ENCODE assay signal across 10 cellular contexts in genomic region chr14:87952307-87953094, GRCh38. TPM values are rescaled to one million over a fixed set of nuclear protein-coding genes. Genes with fewer than 3 reads are reported as not detected.
DNase-seq lines count a peak whose midpoint lies in the region; ATAC-seq and TF ChIP-seq lines count a peak whose summit lies in the region.
"Had no signal": no experiment of that assay in that cellular context is flagged by ENCODE, and none has a peak within 500 bp of the region (broad histone marks: within the 10 kb centered on the region; RNA-seq: fewer than 3 reads in every experiment).

No MANE protein-coding gene starts in this region.

- peak overlapping the region; percentile 50 for H3K27ac Mint-ChIP-seq in activated naive CD4-positive, alpha-beta T cell treated with anti-CD3 and anti-CD28 coated beads for 36 hours
- peak overlapping the region; percentile 71 for H3K27ac Mint-ChIP-seq in stimulated activated naive B cell treated with anti-CD40 and anti-IgM and Interleukin-4, amounts not matched to agents 10 μg/mL and 1 μg/mL and 100 μg/mL, for 72 hours

- H3K9me3 ChIP-seq in prostate gland: no peaks in the 10 kb centered on the region

- TF ChIP-seq POLR2A in prostate gland (IDR thresholded peaks at IDR 0.05): no peak

- peaks cover 9% of the 10 kb centered on the region for H3K36me3 Mint-ChIP-seq in activated naive CD4-positive, alpha-beta T cell treated with anti-CD3 and anti-CD28 coated beads for 36 hours (ENCODE audit: low read depth)
- H3K36me3 Mint-ChIP-seq in stimulated activated naive B cell treated with anti-CD40 and anti-IgM and Interleukin-4, amounts not matched to agents 10 μg/mL and 1 μg/mL and 100 μg/mL, for 72 hours: peaks cover 12 to 18% of the 10 kb centered on the region in 2 donors

- H3K4me3 Mint-ChIP-seq in activated naive CD4-positive, alpha-beta T cell treated with anti-CD3 and anti-CD28 coated beads for 36 hours: no peak overlapping the region
- no peak overlapping the region for H3K4me3 Mint-ChIP-seq in stimulated activated naive B cell treated with anti-CD40 and anti-IgM and Interleukin-4, amounts not matched to agents 10 μg/mL and 1 μg/mL and 100 μg/mL, for 72 hours

- no peak for DNase-seq in activated naive CD4-positive, alpha-beta T cell treated with anti-CD3 and anti-CD28 coated beads for 36 hours
- DNase-seq in activated naive CD4-positive, alpha-beta T cell treated with Interleukin-2 at 50 U/mL for 16 hours: no peak
- DNase-seq in NAMALWA (ENCODE audit: low spot score) (peak; percentile 7), RWPE1 (ENCODE audit: low spot score) (no peak), prostate gland (ENCODE audit: low spot score) (no peak), foreskin fibroblast (no peak)
- no peak for DNase-seq in stimulated activated naive B cell treated with anti-CD40 and anti-IgM and Interleukin-4, amounts not matched to agents 10 μg/mL and 1 μg/mL and 100 μg/mL, for 72 hours
- DNase-seq: NK-92 treated with Interleukin-12 subunit alpha and Interleukin-12 subunit beta, amount 100 ng/mL, for 24 hours had no signal

- TF ChIP-seq CTCF in RWPE1 (conservative IDR thresholded peaks at IDR 0.05; ENCODE audit: low read depth) (no peak), prostate gland (IDR thresholded peaks at IDR 0.05) (no peak), foreskin fibroblast (IDR thresholded peaks at IDR 0.05; ENCODE audit: low read depth, low read length) (no peak)

- no peaks in the 10 kb centered on the region for H3K27me3 ChIP-seq in prostate gland (replicated peaks; ENCODE audit: insufficient read depth)

- intact Hi-C loops in activated naive CD4-positive, alpha-beta T cell treated with anti-CD3 and anti-CD28 coated beads for 36 hours (cut with micrococcal nuclease): loop anchor here (5.0 to 10.0 kb wide), 2 partner anchors 55 to 432 kb away; partner anchors contain the start of genes GPR65 and SPATA7
- intact Hi-C loops in prostate gland (cut with DNase I): no loop called here

- H3K36me3 ChIP-seq in prostate gland: no peaks in the 10 kb centered on the region

- POLR2A ChIA-PET in RWPE1 (lab: Yijun Ruan, JAX; ENCODE audit: low non-redundant PET): no interaction called here

- H3K9me3 Mint-ChIP-seq in activated naive CD4-positive, alpha-beta T cell treated with anti-CD3 and anti-CD28 coated beads for 36 hours: no peaks in the 10 kb centered on the region
- H3K9me3 Mint-ChIP-seq in stimulated activated naive B cell treated with anti-CD40 and anti-IgM and Interleukin-4, amounts not matched to agents 10 μg/mL and 1 μg/mL and 100 μg/mL, for 72 hours: no peaks in the 10 kb centered on the region

- no peak overlapping the region for H3K4me3 ChIP-seq in prostate gland
- no peak overlapping the region for H3K4me3 ChIP-seq in foreskin fibroblast (ENCODE audit: low read depth in 1 of 2, low read length in 2 of 2)

- 81% methylated on average over 3 of the region's 3 CpGs for WGBS in prostate gland

- peaks cover 18% of the 10 kb centered on the region for H3K4me1 Mint-ChIP-seq in activated naive CD4-positive, alpha-beta T cell treated with anti-CD3 and anti-CD28 coated beads for 36 hours (ENCODE audit: low read depth)
- H3K4me1 Mint-ChIP-seq in stimulated activated naive B cell treated with anti-CD40 and anti-IgM and Interleukin-4, amounts not matched to agents 10 μg/mL and 1 μg/mL and 100 μg/mL, for 72 hours: peaks cover 15 to 19% of the 10 kb centered on the region in 2 donors

- no peaks in the 10 kb centered on the region for H3K4me1 ChIP-seq in prostate gland (replicated peaks)

- CTCF ChIA-PET in activated naive CD4-positive, alpha-beta T cell treated with anti-CD3 and anti-CD28 coated beads for 36 hours (lab: Charles Lee): interaction anchor here (1.7 kb wide), 1 partner anchor 216 kb away, joined by 6 read pairs; no protein-coding TSS in a partner anchor
- CTCF ChIA-PET in RWPE1 (lab: Yijun Ruan, JAX): no interaction called here

- H3K27me3 Mint-ChIP-seq in activated naive CD4-positive, alpha-beta T cell treated with anti-CD3 and anti-CD28 coated beads for 36 hours (ENCODE audit: low read depth): no peaks in the 10 kb centered on the region
- H3K27me3 Mint-ChIP-seq in stimulated activated naive B cell treated with anti-CD40 and anti-IgM and Interleukin-4, amounts not matched to agents 10 μg/mL and 1 μg/mL and 100 μg/mL, for 72 hours: no peaks in the 10 kb centered on the region

- peak; percentile 83 for ATAC-seq in HG02763 (IDR thresholded peaks at IDR 0.05; ENCODE audit: unreplicated experiment)
- ATAC-seq in stimulated activated naive B cell treated with anti-CD40 and anti-IgM and Interleukin-4, amounts not matched to agents 10 μg/mL and 1 μg/mL and 100 μg/mL, for 72 hours (replicated peaks): peak; percentile 77 to 78
- ATAC-seq: HCT116 had no signal

- H3K27ac ChIP-seq in RWPE1 (no peak overlapping the region), prostate gland (no peak overlapping the region)

RNA-seq across cellular contexts. Expression of gene GALC, which starts 40.5 kb away (rescaled TPM):
- 10 to 100 TPM; 11.2 to 12.7 TPM for total RNA-seq in activated naive CD4-positive, alpha-beta T cell treated with anti-CD3 and anti-CD28 coated beads for 36 hours
- 10 to 100 TPM; 29.4 to 85.9 TPM for total RNA-seq in prostate gland

RNA-seq across cellular contexts. Expression of gene GPR65, which starts 52.4 kb away (rescaled TPM):
- total RNA-seq in activated naive CD4-positive, alpha-beta T cell treated with anti-CD3 and anti-CD28 coated beads for 36 hours: 10 to 100 TPM; 10.4 to 11.1 TPM
- under 1 TPM; 0.57 to 0.73 TPM for total RNA-seq in prostate gland

Comparison
In these comparisons a context has a peak if more than half of its experiments do, and no peak if none do; other contexts are left out.
1. RNA of gene GPR65, which starts 52.4 kb away (total RNA-seq): 10.4 to 11.1 TPM in activated naive CD4-positive, alpha-beta T cell treated with anti-CD3 and anti-CD28 coated beads for 36 hours; 0.57 to 0.73 TPM in prostate gland; every median in the first group is over 4 times any median in the second.